ENCODE assay signal across 1 cellular context in the genomic region with DNA sequence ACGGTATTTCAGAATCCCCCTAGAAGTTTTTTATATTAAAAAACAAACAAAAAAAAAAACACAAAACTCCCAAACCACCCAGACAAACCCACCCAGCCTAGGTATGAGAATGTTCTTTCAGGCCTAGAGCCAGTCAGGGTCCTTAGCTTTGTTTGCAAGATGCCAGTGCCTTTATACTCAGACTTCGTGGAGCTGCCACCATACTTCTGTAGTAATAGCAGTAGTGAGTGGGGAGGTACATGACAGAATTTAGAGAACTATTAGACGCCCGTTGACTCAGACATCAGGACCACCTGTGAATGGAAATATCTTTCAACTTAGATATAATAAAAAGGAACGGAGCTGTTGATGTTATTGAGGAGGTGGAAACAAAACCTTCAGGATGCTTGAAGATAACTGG.
TF ChIP-seq lines count a peak whose summit lies in the region.

No MANE protein-coding gene starts in this region.

TF ChIP-seq in HCT116, 20 proteins besides CTCF, POLR2A, EP300 and RAD21 (continued from another document):
- no peak for TF ChIP-seq ZBTB33 (IDR thresholded peaks at IDR 0.05; ENCODE audit: extremely low read depth, insufficient replicate concordance, low read length)
- TF ChIP-seq, protein P1, sequence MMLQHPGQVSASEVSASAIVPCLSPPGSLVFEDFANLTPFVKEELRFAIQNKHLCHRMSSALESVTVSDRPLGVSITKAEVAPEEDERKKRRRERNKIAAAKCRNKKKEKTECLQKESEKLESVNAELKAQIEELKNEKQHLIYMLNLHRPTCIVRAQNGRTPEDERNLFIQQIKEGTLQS (IDR thresholded peaks at IDR 0.05) = no peak
TF ChIP-seq in HCT116: peak in this region for 0.
